Comparison of ENCODE assay signal across 13 cellular contexts in genomic region chr5:96743805-96744559, GRCh38.
DNase-seq lines count a peak whose midpoint lies in the region; ATAC-seq and TF ChIP-seq lines count a peak whose summit lies in the region.
"Had no signal": no experiment of that assay in that cellular context is flagged by ENCODE, and none has a peak within 500 bp of the region (broad histone marks: within the 10 kb centered on the region; RNA-seq: fewer than 3 reads in every experiment).

No MANE protein-coding gene starts in this region.

- no peak for TF ChIP-seq CTCF in left ventricle myocardium inferior (IDR thresholded peaks at IDR 0.05; ENCODE audit: borderline replicate concordance)
- TF ChIP-seq CTCF in ascending aorta (IDR thresholded peaks at IDR 0.05), result no peak
- TF ChIP-seq CTCF in lung (IDR thresholded peaks at IDR 0.05; ENCODE audit: control extremely low read depth, extremely low read depth), result no peak
- TF ChIP-seq CTCF in type B pancreatic cell (conservative IDR thresholded peaks at IDR 0.05), result no peak
- no peak for TF ChIP-seq CTCF in left lung (IDR thresholded peaks at IDR 0.05)
- TF ChIP-seq CTCF in neural progenitor cell (IDR thresholded peaks at IDR 0.05), result no peak

- H3K27me3 ChIP-seq in left ventricle myocardium inferior (ENCODE audit: low read depth), result no peaks in the 10 kb centered on the region
- H3K27me3 ChIP-seq in ascending aorta, result no peaks in the 10 kb centered on the region
- no peaks in the 10 kb centered on the region for H3K27me3 ChIP-seq in lung (ENCODE audit: control insufficient read depth, insufficient read depth)
- no peaks in the 10 kb centered on the region for H3K27me3 ChIP-seq in left lung
- H3K27me3 ChIP-seq in neural progenitor cell, result no peaks in the 10 kb centered on the region
- H3K27me3 ChIP-seq: pancreas had no signal

- H3K4me3 ChIP-seq in left ventricle myocardium inferior, result peak overlapping the region; percentile 56
- H3K4me3 ChIP-seq in ascending aorta, result no peak overlapping the region
- no peak overlapping the region for H3K4me3 ChIP-seq in lung
- H3K4me3 ChIP-seq in left lung, result no peak overlapping the region
- no peak overlapping the region for H3K4me3 ChIP-seq in neural progenitor cell
- H3K4me3 ChIP-seq: pancreas had no signal

- no peak overlapping the region for H2AFZ ChIP-seq in neural progenitor cell (replicated peaks)

- H3K9me3 ChIP-seq in left ventricle myocardium inferior (replicated peaks) (no peaks in the 10 kb centered on the region), ascending aorta (no peaks in the 10 kb centered on the region), lung (ENCODE audit: control insufficient read depth in 2 of 2, insufficient read depth in 1 of 2, low read length in 1 of 2) (no peaks in the 10 kb centered on the region), left lung (no peaks in the 10 kb centered on the region), neural progenitor cell (ENCODE audit: low read depth) (no peaks in the 10 kb centered on the region)
- H3K9me3 ChIP-seq: pancreas had no signal

- intact Hi-C loops in left ventricle myocardium inferior (cut with micrococcal nuclease) (no loop called here), Right ventricle myocardium inferior (cut with DNase I) (loop anchor here (5.0 to 10.0 kb wide), 3 partner anchors 82 to 399 kb away; partner anchors contain the start of gene CAST), ascending aorta (cut with DNase I) (no loop called here), left lung (cut with DNase I) (no loop called here)

- peaks cover 95% of the 10 kb centered on the region for H3K36me3 ChIP-seq in left ventricle myocardium inferior
- peaks cover 89 to 96% of the 10 kb centered on the region in 2 donors for H3K36me3 ChIP-seq in ascending aorta
- peaks cover 33 to 34% of the 10 kb centered on the region in 2 donors for H3K36me3 ChIP-seq in lung (ENCODE audit: control insufficient read depth in 2 of 2, insufficient read depth in 2 of 2, low read length in 2 of 2)
- peaks cover 0 to 100% of the 10 kb centered on the region in 2 donors for H3K36me3 ChIP-seq in left lung
- H3K36me3 ChIP-seq in neural progenitor cell, result no peaks in the 10 kb centered on the region

- no peaks in the 10 kb centered on the region for H3F3A ChIP-seq in neural progenitor cell (ENCODE audit: low read depth)

- DNase-seq in left ventricle myocardium inferior (no peak), Right ventricle myocardium inferior (ENCODE audit: missing footprints) (no peak), ascending aorta (ENCODE audit: low spot score in 2 of 2) (no peak), lung (ENCODE audit: low spot score) (no peak), type B pancreatic cell (ENCODE audit: extremely low spot score, unreplicated experiment) (no peak), epidermal melanocyte (ENCODE audit: insufficient read length, low spot score) (no peak), left lung (no peak), neural progenitor cell (ENCODE audit: low spot score) (no peak)
- DNase-seq: foreskin melanocyte, NCI-H1048, NCI-H510A, pancreas had no signal

- H3K9ac ChIP-seq in neural progenitor cell, result no peak overlapping the region

- H3K27ac ChIP-seq in left ventricle myocardium inferior (replicated peaks) (peak overlapping the region; percentile 90), ascending aorta (peak overlapping the region; percentile 47 to 58), lung (ENCODE audit: low read depth in 1 of 2, low read length in 1 of 2) (peak overlapping the region; percentile 35 to 82), left lung (peak overlapping the region in 1 of 2 donors; percentile 76), neural progenitor cell (no peak overlapping the region)
- H3K27ac ChIP-seq: pancreas had no signal

- H4K20me1 ChIP-seq in neural progenitor cell (ENCODE audit: low read depth), result no peaks in the 10 kb centered on the region

- H3K27me3 Mint-ChIP-seq in type B pancreatic cell, result no peaks in the 10 kb centered on the region
- no peaks in the 10 kb centered on the region for H3K27me3 Mint-ChIP-seq in neural progenitor cell (ENCODE audit: insufficient read depth, low read depth)

- no peak overlapping the region for H3K4me2 ChIP-seq in neural progenitor cell

- H3K9me3 Mint-ChIP-seq in type B pancreatic cell (no peaks in the 10 kb centered on the region), neural progenitor cell (no peaks in the 10 kb centered on the region)
- H3K9me3 Mint-ChIP-seq: activated T-helper 2 cell treated with anti-CD3 and anti-CD28 coated beads, Interferon-gamma antibody, Interleukin-2, Interleukin-4, amounts not matched to agents 10 μg/mL and 5 μg/mL and 100 μg/mL, durations not matched to agents 14 hours and 24 hours and 36 hours had no signal

- H3K36me3 Mint-ChIP-seq in type B pancreatic cell (peaks cover 65% of the 10 kb centered on the region), neural progenitor cell (peaks cover 30% of the 10 kb centered on the region)

- H3K4me1 ChIP-seq in left ventricle myocardium inferior, result peaks cover 86% of the 10 kb centered on the region
- H3K4me1 ChIP-seq in ascending aorta, result no peaks in the 10 kb centered on the region
- peaks cover 0 to 10% of the 10 kb centered on the region in 2 donors for H3K4me1 ChIP-seq in lung (ENCODE audit: control insufficient read depth in 2 of 2, insufficient read depth in 2 of 2, low read length in 2 of 2)
- H3K4me1 ChIP-seq in left lung, result peaks cover 0 to 45% of the 10 kb centered on the region in 2 donors
- H3K4me1 ChIP-seq in neural progenitor cell, result no peaks in the 10 kb centered on the region
- H3K4me1 ChIP-seq: pancreas had no signal

- H3K79me2 ChIP-seq in neural progenitor cell (ENCODE audit: low read depth), result no peaks in the 10 kb centered on the region

- H3K27ac Mint-ChIP-seq in type B pancreatic cell, result peak overlapping the region; percentile 65
- H3K27ac Mint-ChIP-seq in neural progenitor cell, result no peak overlapping the region
- H3K27ac Mint-ChIP-seq: activated T-helper 2 cell treated with anti-CD3 and anti-CD28 coated beads, Interferon-gamma antibody, Interleukin-2, Interleukin-4, amounts not matched to agents 10 μg/mL and 5 μg/mL and 100 μg/mL, durations not matched to agents 14 hours and 24 hours and 36 hours had no signal

- ATAC-seq in Right ventricle myocardium inferior (no peak), lung (ENCODE audit: insufficient read depth, low FRiP score) (no peak), left lung (no peak)

- WGBS in lung, 2 donors, result 82 to 88% methylated on average over 9 of the region's 9 CpGs

- no peak overlapping the region for H3K4me3 Mint-ChIP-seq in type B pancreatic cell
- H3K4me3 Mint-ChIP-seq in neural progenitor cell, result no peak overlapping the region

- H3K4me1 Mint-ChIP-seq in type B pancreatic cell (ENCODE audit: unreplicated experiment) (peaks cover 21% of the 10 kb centered on the region), neural progenitor cell (peaks cover 13% of the 10 kb centered on the region)
